Comparison of ENCODE assay signal across 10 cellular contexts in the genomic region with DNA sequence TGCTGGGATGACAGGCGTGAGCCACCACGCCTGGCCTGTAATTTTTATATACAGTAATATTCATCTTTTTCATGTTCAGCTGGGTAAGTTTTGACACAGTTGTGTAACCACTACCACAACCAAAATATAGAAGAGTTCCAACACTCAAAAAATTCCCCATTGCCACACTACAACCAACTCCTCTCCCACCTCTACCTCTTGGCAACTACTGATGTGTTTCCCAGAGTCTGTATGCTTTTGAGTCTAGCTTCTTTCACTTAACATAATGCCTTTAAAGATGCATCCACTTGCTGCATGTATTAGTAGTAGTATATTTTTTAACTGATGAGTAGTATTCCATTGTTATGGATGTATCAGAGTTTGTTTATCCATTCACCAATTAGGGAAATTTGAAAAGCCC.
DNase-seq lines count a peak whose midpoint lies in the region; ATAC-seq and TF ChIP-seq lines count a peak whose summit lies in the region.
"Had no signal": no experiment of that assay in that cellular context is flagged by ENCODE, and none has a peak within 500 bp of the region (broad histone marks: within the 10 kb centered on the region; RNA-seq: fewer than 3 reads in every experiment).

No MANE protein-coding gene starts in this region.

- BruUV-seq in A673 (replicated peaks; lab: Mats Ljungman, UMichigan): no TSS peak

- peak; percentile 12 for DNase-seq in stimulated activated CD4-positive, alpha-beta T cell treated with anti-CD3 and anti-CD28 coated beads, Interleukin-1b, Interleukin-23, amount 100 ng/mL, for 48 hours
- DNase-seq in stimulated activated CD4-positive, alpha-beta T cell treated with anti-CD3 and anti-CD28 coated beads, Interleukin-2, amount 100 ng/mL, for 24 hours: no peak
- no peak for DNase-seq in retina
- no peak for DNase-seq in inferior parietal cortex (ENCODE audit: extremely low spot score)
- DNase-seq in suprapubic skin (ENCODE audit: low spot score in 2 of 2): no peak
- no peak for DNase-seq in A673 (ENCODE audit: low spot score)
- DNase-seq: kidney, SHP77 had no signal

- TF ChIP-seq CTCF in suprapubic skin (IDR thresholded peaks at IDR 0.05): no peak
- no peak for TF ChIP-seq CTCF in A673 (conservative IDR thresholded peaks at IDR 0.05; ENCODE audit: low read depth, low read length)

- peak; percentile 51 for ATAC-seq in HG02642 (IDR thresholded peaks at IDR 0.05; ENCODE audit: poor library complexity, unreplicated experiment)
- ATAC-seq in HG03571 (IDR thresholded peaks at IDR 0.05; ENCODE audit: unreplicated experiment): peak; percentile 22

- CTCF ChIA-PET in A673 (lab: Charles Lee): no interaction called here

- H3K4me3 ChIP-seq in suprapubic skin: no peak overlapping the region
- H3K4me3 ChIP-seq in A673 (ENCODE audit: low read depth, low read length, poor library complexity, severe bottlenecking): no peak overlapping the region

- H3K27ac ChIP-seq in suprapubic skin (no peak overlapping the region), A673 (ENCODE audit: low read depth, low read length, poor library complexity, severe bottlenecking) (no peak overlapping the region)

- H3K27me3 ChIP-seq in suprapubic skin (no peaks in the 10 kb centered on the region), A673 (replicated peaks; ENCODE audit: insufficient read depth, low read depth, low read length, poor library complexity) (no peaks in the 10 kb centered on the region)

- no peaks in the 10 kb centered on the region for H3K36me3 ChIP-seq in suprapubic skin
- no peaks in the 10 kb centered on the region for H3K36me3 ChIP-seq in A673 (ENCODE audit: insufficient read depth, low read length, poor library complexity, severe bottlenecking)

- 100% methylated on average over 2 of the region's 2 CpGs for WGBS in suprapubic skin

- H3K4me1 ChIP-seq in suprapubic skin: no peaks in the 10 kb centered on the region
- H3K4me1 ChIP-seq in A673 (ENCODE audit: insufficient read depth, low read length, poor library complexity, severe bottlenecking): peaks cover 3% of the 10 kb centered on the region

- intact Hi-C loops in A673 (cut with micrococcal nuclease; ENCODE audit: unreplicated experiment): no loop called here

- TF ChIP-seq EP300 in suprapubic skin (IDR thresholded peaks at IDR 0.05): no peak

- no peaks in the 10 kb centered on the region for H3K9me3 ChIP-seq in suprapubic skin
- H3K9me3 ChIP-seq in A673 (ENCODE audit: low read depth, low read length, poor library complexity, severe bottlenecking): no peaks in the 10 kb centered on the region

- POLR2A ChIA-PET in A673 (lab: Charles Lee; ENCODE audit: low non-redundant PET): no interaction called here

- no peak for TF ChIP-seq POLR2A in suprapubic skin (IDR thresholded peaks at IDR 0.05)
